ENCODE assay signal across 14 cellular contexts in the genomic region with DNA sequence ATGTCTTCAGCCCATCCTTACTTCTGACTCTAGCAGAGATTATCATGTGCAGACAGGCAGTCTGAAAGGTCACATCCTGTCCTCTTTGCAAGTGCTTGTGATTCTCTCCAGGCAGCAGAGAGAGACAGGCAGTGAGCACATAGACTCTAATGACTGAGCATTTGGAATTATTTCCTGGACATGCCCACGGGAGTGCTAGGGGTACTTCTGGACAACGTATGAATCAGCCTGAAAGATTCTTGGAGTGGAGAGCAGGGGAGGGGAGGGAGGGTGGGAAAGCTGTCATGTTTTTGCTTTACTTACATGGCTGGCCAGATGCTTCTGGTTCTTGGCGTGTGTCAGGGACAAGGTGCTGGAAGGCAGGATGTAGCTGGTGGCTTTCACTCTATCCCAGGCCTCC.
DNase-seq lines count a peak whose midpoint lies in the region; ATAC-seq and TF ChIP-seq lines count a peak whose summit lies in the region.
"Had no signal": no experiment of that assay in that cellular context is flagged by ENCODE, and none has a peak within 500 bp of the region (broad histone marks: within the 10 kb centered on the region; RNA-seq: fewer than 3 reads in every experiment).

No MANE protein-coding gene starts in this region.

- no peak overlapping the region for H4K12ac ChIP-seq in trophoblast cell (ENCODE audit: low read depth, low read length)

- H3K4me3 ChIP-seq in RWPE2 (ENCODE audit: severe bottlenecking) (no peak overlapping the region), fibroblast of villous mesenchyme (ENCODE audit: low read depth, low read length) (no peak overlapping the region), trophoblast cell (ENCODE audit: low read depth, low read length) (no peak overlapping the region)
- H3K4me3 ChIP-seq: skin epidermis had no signal

- no peaks in the 10 kb centered on the region for H3K4me1 ChIP-seq in RWPE2 (ENCODE audit: insufficient read depth, poor library complexity, severe bottlenecking)
- H3K4me1 ChIP-seq in trophoblast cell (ENCODE audit: control insufficient read depth in 1 of 2, insufficient read depth in 2 of 2, low read length in 2 of 2), result no peaks in the 10 kb centered on the region

- no peak overlapping the region for H3K4me2 ChIP-seq in trophoblast cell (ENCODE audit: low read length)

- no peak overlapping the region for H4K8ac ChIP-seq in trophoblast cell (ENCODE audit: low read depth, low read length)

- ATAC-seq in RWPE2 (ENCODE audit: low read depth), result peak; percentile 85
- no peak for ATAC-seq in HG03342 (IDR thresholded peaks at IDR 0.05; ENCODE audit: unreplicated experiment)

- no peak overlapping the region for H3K18ac ChIP-seq in trophoblast cell (ENCODE audit: low read length)

- peak; percentile 14 for DNase-seq in GM04504 (ENCODE audit: low read depth)
- no peak for DNase-seq in RWPE2 (ENCODE audit: low spot score)
- peak; percentile 35 for DNase-seq in fibroblast of villous mesenchyme (ENCODE audit: low read depth)
- peak; percentile 5 to 29 for DNase-seq in trophoblast cell
- DNase-seq in D341Med (ENCODE audit: low spot score), result no peak
- no peak for DNase-seq in NCI-H1092 (lab: John Stamatoyannopoulos, UW)
- DNase-seq in NCI-H1105 (lab: John Stamatoyannopoulos, UW), result no peak
- DNase-seq: activated CD4-positive, alpha-beta T cell treated with anti-CD3 and anti-CD28 coated beads, Interleukin-2, amount 50 U/mL, for 1 hour; activated naive CD4-positive, alpha-beta T cell treated with Interleukin-2 at 50 U/mL for 16 hours; DMS79 treated with DMSO at 0.1 percent for 48 hours; H9; SHP77 treated with DMSO at 0.1 percent for 48 hours had no signal

- no peak overlapping the region for H3K14ac ChIP-seq in trophoblast cell (ENCODE audit: low read length)

- no peak overlapping the region for H4K91ac ChIP-seq in trophoblast cell (ENCODE audit: low read depth, low read length)

- H3K27me3 ChIP-seq in RWPE2 (ENCODE audit: insufficient read depth, poor library complexity, severe bottlenecking), result no peaks in the 10 kb centered on the region
- H3K27me3 ChIP-seq in trophoblast cell (ENCODE audit: insufficient read depth, low read length), result no peaks in the 10 kb centered on the region

- WGBS in trophoblast cell (ENCODE audit: extremely low coverage, insufficient coverage, insufficient read length), result no CpG with 5 or more reads among the region's 3 CpGs

- H3K27ac ChIP-seq in RWPE2 (ENCODE audit: poor library complexity, severe bottlenecking) (no peak overlapping the region), trophoblast cell (ENCODE audit: low read depth, low read length) (no peak overlapping the region)
- H3K27ac ChIP-seq: skin epidermis had no signal

- no peaks in the 10 kb centered on the region for H3K9me3 ChIP-seq in RWPE2 (ENCODE audit: severe bottlenecking)
- H3K9me3 ChIP-seq in trophoblast cell (ENCODE audit: insufficient read depth, low read depth, low read length), result no peaks in the 10 kb centered on the region

- H3K79me2 ChIP-seq in trophoblast cell (ENCODE audit: control insufficient read depth, insufficient read depth, low read length, poor library complexity), result no peaks in the 10 kb centered on the region

- no peak overlapping the region for H3K4ac ChIP-seq in trophoblast cell (ENCODE audit: low read depth, low read length)

- H2BK5ac ChIP-seq in trophoblast cell (ENCODE audit: low read depth, low read length, poor library complexity), result no peak overlapping the region

- no peak overlapping the region for H2AK5ac ChIP-seq in trophoblast cell (ENCODE audit: low read length)

- no peak overlapping the region for H2BK120ac ChIP-seq in trophoblast cell (ENCODE audit: insufficient read depth, low read length, poor library complexity)

- H2AFZ ChIP-seq in trophoblast cell (ENCODE audit: insufficient read depth, low read length, poor library complexity), result no peak overlapping the region

- no peak overlapping the region for H2BK12ac ChIP-seq in trophoblast cell (ENCODE audit: low read length)

- TF ChIP-seq CTCF in RWPE2 (IDR thresholded peaks at IDR 0.05; ENCODE audit: poor library complexity, severe bottlenecking) (no peak), fibroblast of villous mesenchyme (IDR thresholded peaks at IDR 0.05; ENCODE audit: insufficient read depth, low read depth, low read length) (no peak)

- H3K9ac ChIP-seq in trophoblast cell (ENCODE audit: low read length), result no peak overlapping the region

- no peaks in the 10 kb centered on the region for H3K36me3 ChIP-seq in RWPE2 (ENCODE audit: low read depth)
- no peaks in the 10 kb centered on the region for H3K36me3 ChIP-seq in trophoblast cell (ENCODE audit: control insufficient read depth in 1 of 2, insufficient read depth in 2 of 2, low read length in 2 of 2)

- no peak overlapping the region for H3K23ac ChIP-seq in trophoblast cell (ENCODE audit: low read length)

- H3K79me1 ChIP-seq in trophoblast cell (ENCODE audit: low read length), result no peaks in the 10 kb centered on the region

Comparison
In these comparisons a context has a peak if more than half of its experiments do, and no peak if none do; other contexts are left out.
1. DNase-seq: peak in GM04504 (single experiment), fibroblast of villous mesenchyme (single experiment) and trophoblast cell (2 of 2); none in RWPE2 (single experiment), D341Med (single experiment), NCI-H1092 (single experiment) and NCI-H1105 (single experiment).